Comparison of ENCODE assay signal across 33 cellular contexts in genomic region chr18:11033503-11033902, GRCh38.
DNase-seq lines count a peak whose midpoint lies in the region; ATAC-seq, FAIRE-seq and TF ChIP-seq lines count a peak whose summit lies in the region.
"Had no signal": no experiment of that assay in that cellular context is flagged by ENCODE, and none has a peak within 500 bp of the region (broad histone marks: within the 10 kb centered on the region; RNA-seq: fewer than 3 reads in every experiment).

No MANE protein-coding gene starts in this region.

- ATAC-seq in GM12878 = peak; percentile 22; the same call in 2 of the 3 replicates
- ATAC-seq: A549; CD8-positive, alpha-beta T cell had no signal

- no peak overlapping the region for H3K14ac ChIP-seq in neuronal stem cell (ENCODE audit: low read length)

- FAIRE-seq in GM12891 (lab: Jason Lieb, UNC) (no peak), GM12892 (lab: Jason Lieb, UNC) (peak; percentile 75), GM12878 (lab: Jason Lieb, UNC) (no peak)
- FAIRE-seq: A204.1, A549, D721Med had no signal

- no peaks in the 10 kb centered on the region for H3K27me3 ChIP-seq in GM12878 (replicated peaks in 1 of 2; ENCODE audit: control insufficient read depth in 2 of 2, insufficient read depth in 2 of 2, low read length in 1 of 2)
- H3K27me3 ChIP-seq in neuronal stem cell (ENCODE audit: control insufficient read depth in 3 of 3, insufficient read depth in 3 of 3, low read depth in 1 of 3, low read length in 3 of 3) = no peaks in the 10 kb centered on the region
- H3K27me3 ChIP-seq: BE2C; BLaER1; BLaER1 treated with 17β-estradiol and CSF1 and Interleukin-3, amounts not matched to agents 10 nM and 100 nM had no signal

- H4K91ac ChIP-seq in neuronal stem cell (ENCODE audit: low read depth, low read length, poor library complexity) = no peak overlapping the region

- RAD21 ChIA-PET in GM12878 (lab: Charles Lee; ENCODE audit: unreplicated experiment) = interaction anchor here (0.7 to 2.0 kb wide), 2 partner anchors 117 to 182 kb away, joined by 3 to 6 read pairs; partner anchors contain the start of gene PIEZO2

- peak overlapping the region; percentile 23 for H3K4me2 ChIP-seq in GM12878 (ENCODE audit: control insufficient read depth, insufficient read depth)
- H3K4me2 ChIP-seq in neuronal stem cell (ENCODE audit: insufficient read depth, low read length, poor library complexity, severe bottlenecking) = no peak overlapping the region
- H3K4me2 ChIP-seq: A549; BLaER1; BLaER1 treated with 17β-estradiol and CSF1 and Interleukin-3, amounts not matched to agents 10 nM and 100 nM had no signal

- H3K9me3 ChIP-seq in GM12878 (replicated peaks; ENCODE audit: control insufficient read depth, insufficient read depth, low read length) = peaks cover 2% of the 10 kb centered on the region; the same call in 2 of the 3 replicates
- no peaks in the 10 kb centered on the region for H3K9me3 ChIP-seq in neuronal stem cell (replicated peaks in 1 of 2; ENCODE audit: control insufficient read depth in 2 of 2, insufficient read depth in 1 of 2, low read depth in 1 of 2, low read length in 2 of 2)
- H3K9me3 ChIP-seq: A549; BE2C; BLaER1; BLaER1 treated with 17β-estradiol and CSF1 and Interleukin-3, amounts not matched to agents 10 nM and 100 nM; Caco-2 had no signal

- H3K4me1 ChIP-seq in GM12878 (ENCODE audit: control insufficient read depth, insufficient read depth, low read length) (peaks cover 40% of the 10 kb centered on the region), neuronal stem cell (ENCODE audit: control insufficient read depth in 2 of 2, insufficient read depth in 1 of 2, low read depth in 1 of 2, low read length in 2 of 2) (peaks cover 0 to 2% of the 10 kb centered on the region in 2 donors)
- H3K4me1 ChIP-seq: A549, BE2C, BLaER1, Caco-2 had no signal

- BruUV-seq in GM12878 (replicated peaks; lab: Mats Ljungman, UMichigan) = no TSS peak

- H2BK5ac ChIP-seq in neuronal stem cell (ENCODE audit: low read length) = no peak overlapping the region

- H3K4me3 ChIP-seq in GM12878 = no peak overlapping the region
- H3K4me3 ChIP-seq in neuronal stem cell (ENCODE audit: low read length in 2 of 2) = no peak overlapping the region
- H3K4me3 ChIP-seq: A549; BLaER1; BLaER1 treated with 17β-estradiol and CSF1 and Interleukin-3, amounts not matched to agents 10 nM and 100 nM had no signal

- H2AFZ ChIP-seq in GM12878 (ENCODE audit: control insufficient read depth, low read depth, low read length) (no peak overlapping the region), neuronal stem cell (ENCODE audit: low read length) (no peak overlapping the region)

- TF ChIP-seq POLR2A in GM12891 (IDR thresholded peaks at IDR 0.05; ENCODE audit: low read depth, low read length) = no peak
- TF ChIP-seq POLR2A in GM12892 (IDR thresholded peaks at IDR 0.05; ENCODE audit: low read depth, low read length) = no peak
- no peak for TF ChIP-seq POLR2A in GM12878 (IDR thresholded peaks at IDR 0.05; ENCODE audit: low read depth, low read length)

- TF ChIP-seq RAD21 in GM12878 (IDR thresholded peaks at IDR 0.05; ENCODE audit: insufficient read depth, low read depth, low read length) = no peak

- CTCF ChIA-PET in GM12878 (lab: Yijun Ruan, JAX) = interaction anchor here (1.0 to 2.0 kb wide), 3 partner anchors 9 to 113 kb away, joined by 4 to 10 read pairs (median 6); no protein-coding TSS in a partner anchor

- 18% methylated on average over 8 of the region's 8 CpGs for WGBS in GM12878 (ENCODE audit: insufficient coverage, insufficient replicate concordance, low lambda C conversion rate, missing lambda C conversion rate)
- WGBS in neuronal stem cell (ENCODE audit: extremely low coverage in 2 of 2, insufficient read length in 2 of 2, insufficient replicate concordance in 1 of 2), 2 donors = no CpG with 5 or more reads among the region's 8 CpGs

- H3K79me1 ChIP-seq in neuronal stem cell (ENCODE audit: low read depth, low read length) = no peaks in the 10 kb centered on the region

- H3K27ac ChIP-seq in GM12878 (ENCODE audit: control insufficient read depth, insufficient read depth) = peak overlapping the region; percentile 17; the same call in 1 of the 2 replicates
- no peak overlapping the region for H3K27ac ChIP-seq in neuronal stem cell (replicated peaks; ENCODE audit: low read length)
- H3K27ac ChIP-seq: 22Rv1; A549; BLaER1; BLaER1 treated with 17β-estradiol and CSF1 and Interleukin-3, amounts not matched to agents 10 nM and 100 nM; C4-2B had no signal

- H3K79me2 ChIP-seq in GM12878 (ENCODE audit: control insufficient read depth, insufficient read depth, low read length) = peaks cover 72% of the 10 kb centered on the region

- H4K8ac ChIP-seq in neuronal stem cell (ENCODE audit: low read depth, low read length) = no peak overlapping the region

- no peak overlapping the region for H3K18ac ChIP-seq in neuronal stem cell (ENCODE audit: low read length)

- intact Hi-C loops in GM12878 (cut with micrococcal nuclease; ENCODE audit: unreplicated experiment) = no loop called here

- H3K23ac ChIP-seq in neuronal stem cell (ENCODE audit: low read depth, low read length, poor library complexity) = no peak overlapping the region

- SMC1A ChIA-PET in GM12878 (lab: Charles Lee; ENCODE audit: uncharacterized antibody, unreplicated experiment) = interaction anchor here (1.1 to 10.8 kb wide), 6 partner anchors 9 to 156 kb away, joined by 4 to 118 read pairs (median 9); no protein-coding TSS in a partner anchor

- no peak overlapping the region for H3K4ac ChIP-seq in neuronal stem cell (ENCODE audit: low read length)

- POLR2A ChIA-PET in GM12878 (lab: Charles Lee) = interaction anchor here (0.7 kb wide), 1 partner anchor 13 kb away, joined by 3 read pairs; no protein-coding TSS in a partner anchor

- H2BK12ac ChIP-seq in neuronal stem cell (ENCODE audit: low read length) = no peak overlapping the region

- H3K9ac ChIP-seq in GM12878 (ENCODE audit: control insufficient read depth, insufficient read depth, low read length) = no peak overlapping the region
- H3K9ac ChIP-seq in neuronal stem cell (ENCODE audit: low read depth, low read length, poor library complexity) = no peak overlapping the region
- H3K9ac ChIP-seq: BLaER1; BLaER1 treated with 17β-estradiol and CSF1 and Interleukin-3, amounts not matched to agents 10 nM and 100 nM had no signal

- no peak overlapping the region for H2BK15ac ChIP-seq in neuronal stem cell (ENCODE audit: low read length)

- DNase-seq in GM12891 (ENCODE audit: insufficient read length, low spot score) (no peak), GM12892 (ENCODE audit: insufficient read length) (no peak), GM12878 (ENCODE audit: low read depth, low spot score) (no peak), neuronal stem cell (ENCODE audit: low spot score) (no peak), OCI-M1 (lab: John Stamatoyannopoulos, UW) (no peak), SIG-M5 treated with dmso at 0.1 percent for 504 hours (lab: John Stamatoyannopoulos, UW; ENCODE audit: unreplicated experiment) (no peak)
- DNase-seq: 8988T; ACHN; AML-193; BE2C; C1 segment of cervical spinal cord; Caco-2; Calu3; CD4-positive, alpha-beta memory T cell; CD4-positive, alpha-beta T cell; CD4-positive, CD25-positive, alpha-beta regulatory T cell; CD8-positive, alpha-beta memory T cell; CD8-positive, alpha-beta T cell; COR-L47; DMS 273 treated with DMSO at 0.1 percent for 48 hours; DMS153; DMS53; DMS79; DMS79 treated with DMSO at 0.1 percent for 48 hours; DND-41; EL had no signal

- no peaks in the 10 kb centered on the region for H4K20me1 ChIP-seq in GM12878 (ENCODE audit: control insufficient read depth, insufficient read depth)
- H4K20me1 ChIP-seq: BLaER1; BLaER1 treated with 17β-estradiol and CSF1 and Interleukin-3, amounts not matched to agents 10 nM and 100 nM had no signal

- no peak for TF ChIP-seq CTCF in GM12878 (IDR thresholded peaks at IDR 0.05 in 2 of 3, conservative IDR thresholded peaks at IDR 0.05 in 1 of 3; ENCODE audit: control insufficient read depth in 2 of 3, extremely low read depth in 1 of 3, insufficient read depth in 1 of 3, low read depth in 3 of 3, low read length in 3 of 3)

- H3K36me3 ChIP-seq in GM12878 (ENCODE audit: control insufficient read depth in 2 of 2, insufficient read depth in 2 of 2, low read length in 1 of 2) (peaks cover 0 to 3% of the 10 kb centered on the region in 2 experiments; a peak in 1 of 4 replicates), neuronal stem cell (replicated peaks in 1 of 2; ENCODE audit: control insufficient read depth in 2 of 2, insufficient read depth in 2 of 2, low read length in 2 of 2) (no peaks in the 10 kb centered on the region)
- H3K36me3 ChIP-seq: BE2C; BLaER1; BLaER1 treated with 17β-estradiol and CSF1 and Interleukin-3, amounts not matched to agents 10 nM and 100 nM had no signal

- H2AK5ac ChIP-seq in neuronal stem cell (ENCODE audit: low read depth, low read length) = no peak overlapping the region

- TF ChIP-seq EP300 in GM12878 (IDR thresholded peaks at IDR 0.05; ENCODE audit: borderline replicate concordance in 1 of 2, control insufficient read depth in 1 of 2, low read depth in 2 of 2, low read length in 2 of 2) = no peak

- in situ Hi-C loops in GM12878 (cut with MboI) = no loop called here

- no peak overlapping the region for H2BK120ac ChIP-seq in neuronal stem cell (ENCODE audit: low read depth, low read length)

TF ChIP-seq in GM12891, 5 proteins besides CTCF, POLR2A, EP300 and RAD21:
- TF ChIP-seq POU2F2 (IDR thresholded peaks at IDR 0.05; ENCODE audit: low read depth, low read length) (no peak), SPI1 (IDR thresholded peaks at IDR 0.05; ENCODE audit: low read depth, low read length) (peak; percentile 21; the same call in 1 of the 2 replicates)

TF ChIP-seq in GM12878, 131 proteins besides CTCF, POLR2A, EP300 and RAD21 (continues in another document):
- TF ChIP-seq USF2 (IDR thresholded peaks at IDR 0.05; ENCODE audit: borderline replicate concordance, low read depth, low read length) (no peak), HDAC6 (IDR thresholded peaks at IDR 0.05; ENCODE audit: unreplicated experiment) (no peak), CREM (IDR thresholded peaks at IDR 0.05; ENCODE audit: low read depth) (peak; percentile 29; the same call in 1 of the 2 replicates), CBFB (IDR thresholded peaks at IDR 0.05; ENCODE audit: low read depth) (no peak), SPI1 (IDR thresholded peaks at IDR 0.05; ENCODE audit: borderline replicate concordance, insufficient read depth, low read depth, low read length) (peak; percentile 24; the same call in 1 of the 2 replicates), KLF5 (IDR thresholded peaks at IDR 0.05; ENCODE audit: partially characterized antibody) (no peak), POU2F2 (IDR thresholded peaks at IDR 0.05; ENCODE audit: borderline replicate concordance, low read depth, low read length) (no peak)
